In genomic region chr15:43105077-43105769, GRCh38 we compare ENCODE assay signal across 8 cellular contexts. TPM values are rescaled to one million over a fixed set of nuclear protein-coding genes. Genes with fewer than 3 reads are reported as not detected.
DNase-seq lines count a peak whose midpoint lies in the region; ATAC-seq and TF ChIP-seq lines count a peak whose summit lies in the region.

No MANE protein-coding gene starts in this region.

- peaks cover 56% of the 10 kb centered on the region for H3K79me2 ChIP-seq in SU-DHL-6 (ENCODE audit: insufficient read depth, low read length)

- peak; percentile 1 for DNase-seq in DMS153 treated with DMSO at 0.1 percent for 48 hours (lab: John Stamatoyannopoulos, UW; ENCODE audit: unreplicated experiment)
- no peak for DNase-seq in DMS153 (lab: John Stamatoyannopoulos, UW)
- peak; percentile 34 for DNase-seq in dermis blood vessel endothelial cell
- peak; percentile 28 to 45 for DNase-seq in lung microvascular endothelial cell (ENCODE audit: low read depth in 2 of 2)
- no peak for DNase-seq in OCI-M2 (lab: John Stamatoyannopoulos, UW; ENCODE audit: unreplicated experiment)

- peaks cover 5% of the 10 kb centered on the region for H3K4me1 ChIP-seq in thymus (ENCODE audit: control insufficient read depth, insufficient read depth, low read length)

- H3K9ac ChIP-seq in SU-DHL-6 (ENCODE audit: low read length): peak overlapping the region; percentile 65

- H3K36me3 ChIP-seq in SU-DHL-6 (ENCODE audit: low read length) (no peaks in the 10 kb centered on the region; the same call in 1 of the 2 replicates), thymus (ENCODE audit: control insufficient read depth, insufficient read depth) (peaks cover 7% of the 10 kb centered on the region)

- no peaks in the 10 kb centered on the region for H3K9me2 ChIP-seq in SU-DHL-6 (replicated peaks; ENCODE audit: insufficient read depth, low read length)

- peak overlapping the region; percentile 94 for H3K4me2 ChIP-seq in SU-DHL-6 (ENCODE audit: low read depth, low read length, poor library complexity, severe bottlenecking)

- H3K27me3 ChIP-seq in SU-DHL-6 (ENCODE audit: low read length): no peaks in the 10 kb centered on the region
- H3K27me3 ChIP-seq in thymus (ENCODE audit: control insufficient read depth, insufficient read depth): no peaks in the 10 kb centered on the region

- no peaks in the 10 kb centered on the region for H4K20me1 ChIP-seq in SU-DHL-6 (ENCODE audit: low read depth, low read length)

- H3K9me3 ChIP-seq in SU-DHL-6 (ENCODE audit: insufficient read depth, low read length): no peaks in the 10 kb centered on the region
- H3K9me3 ChIP-seq in thymus (ENCODE audit: control insufficient read depth): no peaks in the 10 kb centered on the region

- peak overlapping the region; percentile 59 for H2AFZ ChIP-seq in SU-DHL-6 (ENCODE audit: low read depth, low read length, severe bottlenecking)

- peak; percentile 14 for ATAC-seq in HG03045 (IDR thresholded peaks at IDR 0.05; ENCODE audit: unreplicated experiment)

- no peak for TF ChIP-seq CTCF in SU-DHL-6 (IDR thresholded peaks at IDR 0.05; ENCODE audit: insufficient read depth, low read length, poor library complexity, severe bottlenecking)

- H3K4me3 ChIP-seq in SU-DHL-6 (ENCODE audit: insufficient read depth, low read length, poor library complexity, severe bottlenecking) (peak overlapping the region; percentile 73), thymus (ENCODE audit: low read length) (peak overlapping the region; percentile 95)

- H3F3A ChIP-seq in SU-DHL-6 (ENCODE audit: insufficient read depth): peaks cover 6% of the 10 kb centered on the region; the same call in 1 of the 2 replicates

- WGBS in thymus: 16% methylated on average over 12 of the region's 12 CpGs

- H3K27ac ChIP-seq in SU-DHL-6 (ENCODE audit: low read depth, low read length) (peak overlapping the region; percentile 37), thymus (ENCODE audit: low read depth) (peak overlapping the region; percentile 93)

RNA-seq across cellular contexts. Expression of gene UBR1, which starts 0.6 kb away (rescaled TPM):
- total RNA-seq in dermis blood vessel endothelial cell: 31.2 and 35.6 TPM in 2 replicates
- 31.4 and 46.2 TPM in 2 replicates for total RNA-seq in lung microvascular endothelial cell
- polyA plus RNA-seq in thymus: 10.2 TPM

RNA-seq across cellular contexts. Expression of gene TMEM62, which starts 28.2 kb away (rescaled TPM):
- 21.3 and 21.4 TPM in 2 replicates for total RNA-seq in dermis blood vessel endothelial cell
- 10.0 and 12.3 TPM in 2 replicates for total RNA-seq in lung microvascular endothelial cell
- polyA plus RNA-seq in thymus: 17.8 TPM

Comparison
In these comparisons a context has a peak if more than half of its experiments do, and no peak if none do; other contexts are left out.
1. DNase-seq: peak in DMS153 treated with DMSO at 0.1 percent for 48 hours (single experiment), dermis blood vessel endothelial cell (single experiment) and lung microvascular endothelial cell (2 of 2); none in DMS153 (single experiment) and OCI-M2 (single experiment).